8 cellular contexts compared by ENCODE assay signal in the genomic region with DNA sequence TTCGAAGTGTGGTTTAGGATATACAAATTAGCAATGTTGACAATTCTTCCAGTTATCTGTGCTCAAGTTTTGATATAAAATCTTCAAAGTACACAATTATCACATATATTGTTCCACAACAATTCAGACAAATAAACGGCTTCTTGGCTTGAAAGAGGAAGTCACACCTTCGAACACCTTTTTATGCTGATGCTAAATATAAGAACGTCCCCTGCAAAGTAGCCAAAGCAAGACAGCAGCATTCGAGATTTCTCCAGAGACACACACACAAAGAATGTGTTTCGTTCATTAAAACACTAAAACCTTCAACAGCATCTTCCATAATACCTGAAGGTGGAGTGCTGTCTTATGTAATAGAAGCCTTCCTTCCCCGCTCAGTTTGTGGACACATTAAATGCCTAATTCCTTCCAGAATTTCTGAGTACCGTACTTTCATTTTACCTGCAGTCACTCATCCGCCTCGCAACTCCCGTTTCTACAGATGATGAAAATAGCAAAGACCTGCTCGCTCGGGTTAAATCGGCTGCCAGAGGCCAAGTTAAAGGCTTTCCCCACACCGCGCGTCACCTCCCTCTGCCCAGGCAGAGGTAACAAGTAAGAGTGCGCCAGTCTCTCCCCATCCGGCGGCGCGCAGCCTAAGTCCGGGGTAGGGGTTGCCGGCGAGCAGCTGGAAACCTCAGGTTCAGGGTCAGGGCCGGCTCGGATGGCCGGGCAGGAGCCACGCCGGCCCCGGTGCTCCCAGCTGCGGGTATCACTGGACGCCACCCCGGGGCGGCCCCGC. TPM values are rescaled to one million over a fixed set of nuclear protein-coding genes. Genes with fewer than 3 reads are reported as not detected.
A peak's percentile ranks its signal among the peaks of the same experiment; 100 is the strongest.
DNase-seq lines count a peak whose midpoint lies in the region; ATAC-seq and TF ChIP-seq lines count a peak whose summit lies in the region.

No MANE protein-coding gene starts in this region.

- H3K9ac ChIP-seq in skeletal muscle satellite cell (ENCODE audit: low read depth, low read length) = peak overlapping the region; percentile 81

- H3K4me2 ChIP-seq in skeletal muscle satellite cell (ENCODE audit: low read length) = peak overlapping the region; percentile 81

- H3K4me1 ChIP-seq in ascending aorta (peaks cover 0 to 6% of the 10 kb centered on the region in 2 donors), skeletal muscle satellite cell (ENCODE audit: control insufficient read depth, insufficient read depth, low read length) (peaks cover 19% of the 10 kb centered on the region)

- no peaks in the 10 kb centered on the region for H3K9me3 ChIP-seq in ascending aorta
- H3K9me3 ChIP-seq in iPS-18c (ENCODE audit: control insufficient read depth, insufficient read depth, low read length) = no peaks in the 10 kb centered on the region
- no peaks in the 10 kb centered on the region for H3K9me3 ChIP-seq in skeletal muscle satellite cell (replicated peaks; ENCODE audit: low read length)

- H3K27me3 ChIP-seq in ascending aorta (no peaks in the 10 kb centered on the region), skeletal muscle satellite cell (ENCODE audit: control insufficient read depth, insufficient read depth, low read length) (no peaks in the 10 kb centered on the region)

- H3K4me3 ChIP-seq in ascending aorta (peak overlapping the region; percentile 70 to 73), iPS-18c (ENCODE audit: insufficient read depth, low read depth, low read length) (peak overlapping the region; percentile 74), skeletal muscle satellite cell (ENCODE audit: low read length) (peak overlapping the region; percentile 83)

- no peak overlapping the region for H3K27ac ChIP-seq in ascending aorta

- H3K36me3 ChIP-seq in ascending aorta (no peaks in the 10 kb centered on the region), skeletal muscle satellite cell (ENCODE audit: insufficient read depth, low read length) (peaks cover 12% of the 10 kb centered on the region)

- DNase-seq in Ammon's horn (ENCODE audit: low spot score) (peak; percentile 25), RPMI7951 (ENCODE audit: low read depth) (peak; percentile 47), ascending aorta (ENCODE audit: low spot score in 2 of 2) (no peak), NCI-H2107 (lab: John Stamatoyannopoulos, UW) (no peak)

- intact Hi-C loops in ascending aorta (cut with DNase I) = loop anchor here (2.0 kb wide), 2 partner anchors 43 to 247 kb away; no protein-coding TSS in a partner anchor

- ATAC-seq in GM18909 (IDR thresholded peaks at IDR 0.05; ENCODE audit: poor library complexity, unreplicated experiment) (peak; percentile 73), HG03175 (IDR thresholded peaks at IDR 0.05; ENCODE audit: unreplicated experiment) (peak; percentile 62)

- no peak for TF ChIP-seq CTCF in ascending aorta (IDR thresholded peaks at IDR 0.05)

RNA-seq across cellular contexts. Expression of gene SERPINE2, which starts 0.8 kb away (rescaled TPM):
- total RNA-seq in RPMI7951 (2014; rRNA removed; shearing (Covaris generic)) = 134 and 173 TPM in 2 replicates
- 86.1 TPM for total RNA-seq in ascending aorta
- 156 and 508 TPM in 2 replicates for total RNA-seq in skeletal muscle satellite cell (2012; rRNA removed)

Comparison
In these comparisons a context has a peak if more than half of its experiments do, and no peak if none do; other contexts are left out.
1. DNase-seq: peak in Ammon's horn (single experiment) and RPMI7951 (single experiment); none in ascending aorta (0 of 2) and NCI-H2107 (single experiment).
2. Peak in every context shown above with its lines, with median percentiles within 50 percentile points of each other: H3K4me3 ChIP-seq.